In the genomic region with DNA sequence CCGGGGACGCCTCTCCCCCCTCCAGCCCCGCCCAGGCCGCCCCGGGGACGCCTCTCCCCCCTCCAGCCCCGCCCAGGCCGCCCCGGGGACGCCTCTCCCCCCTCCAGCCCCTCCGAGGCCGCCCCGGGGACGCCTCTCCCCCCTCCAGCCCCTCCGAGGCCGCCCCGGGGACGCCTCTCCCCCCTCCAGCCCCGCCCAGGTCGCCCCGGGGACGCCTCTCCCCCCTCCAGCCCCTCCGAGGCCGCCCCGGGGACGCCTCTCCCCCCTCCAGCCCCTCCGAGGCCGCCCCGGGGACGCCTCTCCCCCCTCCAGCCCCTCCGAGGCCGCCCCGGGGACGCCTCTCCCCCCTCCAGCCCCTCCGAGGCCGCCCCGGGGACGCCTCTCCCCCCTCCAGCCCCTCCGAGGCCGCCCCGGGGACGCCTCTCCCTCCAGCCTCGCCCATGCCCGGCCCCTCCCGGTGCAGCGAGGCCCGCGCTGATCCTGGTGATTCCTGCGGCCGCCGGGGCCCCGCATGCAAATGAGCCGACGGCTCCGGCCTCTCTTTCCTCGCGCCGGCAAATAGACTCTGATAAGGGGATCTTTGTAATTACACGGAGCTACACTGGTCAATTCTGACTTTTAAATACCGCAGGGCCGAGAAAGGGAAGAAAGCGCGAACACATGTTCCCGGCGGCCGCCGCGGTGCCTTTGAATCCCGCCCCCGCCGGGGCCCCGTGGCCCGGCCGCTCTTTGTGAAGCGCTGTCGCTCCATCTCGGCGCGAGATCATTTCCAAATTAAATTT, we compare ENCODE assay signal across 7 cellular contexts.
DNase-seq lines count a peak whose midpoint lies in the region; ATAC-seq, FAIRE-seq and TF ChIP-seq lines count a peak whose summit lies in the region.
"Not testable (repeated sequence)": the region's sequence is repeated elsewhere in the genome, so short reads cannot be mapped to it uniquely, and the experiment has no call there.

No MANE protein-coding gene starts in this region.

- peaks cover 33% of the 10 kb centered on the region for H3K27me3 Mint-ChIP-seq in activated CD4-positive, alpha-beta T cell treated with anti-CD3 and anti-CD28 coated beads for 36 hours

- peak overlapping the region; percentile 30 for H3K4me3 Mint-ChIP-seq in activated CD4-positive, alpha-beta T cell treated with anti-CD3 and anti-CD28 coated beads for 36 hours

- H4K91ac ChIP-seq in mesenchymal stem cell (ENCODE audit: low read length) = not testable (repeated sequence)

- TF ChIP-seq RAD21 in K562 (CRISPR knock-in tag; conservative IDR thresholded peaks at IDR 0.05 in 1 of 2, IDR thresholded peaks at IDR 0.05 in 1 of 2) = not testable (repeated sequence)

- peak overlapping the region; percentile 73 for H2AFZ ChIP-seq in K562 (ENCODE audit: low read depth, low read length)
- not testable (repeated sequence) for H2AFZ ChIP-seq in mesenchymal stem cell (ENCODE audit: low read depth, low read length)

- not testable (repeated sequence) for H3K79me1 ChIP-seq in mesenchymal stem cell (replicated peaks; ENCODE audit: low read length, poor library complexity, severe bottlenecking)

- not testable (repeated sequence) for H2BK5ac ChIP-seq in mesenchymal stem cell (ENCODE audit: low read depth, low read length, poor library complexity, severe bottlenecking)

- H3K18ac ChIP-seq in mesenchymal stem cell (ENCODE audit: low read depth in 1 of 2, low read length in 2 of 2) = not testable (repeated sequence)

- not testable (repeated sequence) for H2AK5ac ChIP-seq in mesenchymal stem cell (ENCODE audit: low read length, severe bottlenecking)

- H3K23ac ChIP-seq in mesenchymal stem cell (ENCODE audit: low read length in 2 of 2) = not testable (repeated sequence)

- CTCF ChIA-PET in activated CD4-positive, alpha-beta T cell treated with anti-CD3 and anti-CD28 coated beads for 36 hours (lab: Charles Lee); K562 (lab: Yijun Ruan, JAX; ENCODE audit: low intra/inter-chr PET ratio): not testable (repeated sequence)

- ATAC-seq in activated CD4-positive, alpha-beta T cell treated with anti-CD3 and anti-CD28 coated beads for 36 hours = not testable (repeated sequence)
- peak; percentile 95 for ATAC-seq in K562
- peak; percentile 23 for ATAC-seq in Right ventricle myocardium inferior

- WGBS in K562 (ENCODE audit: insufficient coverage, low coverage, missing lambda C conversion rate) = under 1% methylated on average over 20 of the region's 79 CpGs
- 2% methylated on average over 45 of the region's 79 CpGs for WGBS in mesenchymal stem cell
- 6 to 25% methylated on average over 64 to 69 of the region's 79 CpGs for WGBS in sigmoid colon, 2 donors

- DNase-seq in GM03348 (ENCODE audit: low spot score) (peak; percentile 57), NCI-H82 treated with DMSO at 0.1 percent for 48 hours (lab: John Stamatoyannopoulos, UW; ENCODE audit: unreplicated experiment) (peak; percentile 22), K562 (ENCODE audit: extremely low read depth in 1 of 4, low spot score in 3 of 4) (peak; percentile 80 to 89 (median 84)), Right ventricle myocardium inferior (ENCODE audit: missing footprints) (peak; percentile 57), mesenchymal stem cell (peak; percentile 14), sigmoid colon (peak; percentile 62)
- DNase-seq in activated CD4-positive, alpha-beta T cell treated with anti-CD3 and anti-CD28 coated beads for 36 hours = peak; percentile 45

- not testable (repeated sequence) for H3K4ac ChIP-seq in mesenchymal stem cell (ENCODE audit: low read depth in 1 of 2, low read length in 2 of 2)

- H3K9me3 Mint-ChIP-seq in activated CD4-positive, alpha-beta T cell treated with anti-CD3 and anti-CD28 coated beads for 36 hours (ENCODE audit: low read depth) = not testable (repeated sequence)

- not testable (repeated sequence) for H3K36me3 Mint-ChIP-seq in activated CD4-positive, alpha-beta T cell treated with anti-CD3 and anti-CD28 coated beads for 36 hours (ENCODE audit: low read depth)

- TF ChIP-seq CTCF in K562 (IDR thresholded peaks at IDR 0.05 in 2 of 3, conservative IDR thresholded peaks at IDR 0.05 in 1 of 3; ENCODE audit: insufficient read depth in 2 of 3, low read depth in 1 of 3, low read length in 3 of 3) = 0 out of 6 replicates have a peak, but pooled peaks of 1 of the 3 experiments have one; percentile 5
- TF ChIP-seq CTCF in sigmoid colon (IDR thresholded peaks at IDR 0.05) = not testable (repeated sequence)

- H4K8ac ChIP-seq in mesenchymal stem cell (ENCODE audit: low read length) = not testable (repeated sequence)

- H3K36me3 ChIP-seq in K562 (ENCODE audit: control insufficient read depth, insufficient read depth, low read length); mesenchymal stem cell (ENCODE audit: control insufficient read depth in 1 of 2, insufficient read depth in 2 of 2, low read depth in 1 of 2, low read length in 2 of 2); sigmoid colon: not testable (repeated sequence)

- H3K27me3 ChIP-seq in K562 (ENCODE audit: control insufficient read depth in 2 of 2, insufficient read depth in 2 of 2, low read length in 2 of 2) = peaks cover 33 to 67% of the 10 kb centered on the region in 2 experiments; a peak in 4 of 5 replicates
- peaks cover 44 to 91% of the 10 kb centered on the region in 2 experiments for H3K27me3 ChIP-seq in mesenchymal stem cell (ENCODE audit: control insufficient read depth in 1 of 2, insufficient read depth in 1 of 2, low read length in 2 of 2)
- H3K27me3 ChIP-seq in sigmoid colon = peaks cover 15 to 82% (median 55%) of the 10 kb centered on the region in 3 donors

- not testable (repeated sequence) for TF ChIP-seq EP300 in K562 (IDR thresholded peaks at IDR 0.05; ENCODE audit: low read length); sigmoid colon (IDR thresholded peaks at IDR 0.05)

- peak overlapping the region; percentile 47 to 88 for H3K9ac ChIP-seq in K562 (ENCODE audit: insufficient read depth in 1 of 2, low read depth in 2 of 2, low read length in 2 of 2)
- not testable (repeated sequence) for H3K9ac ChIP-seq in mesenchymal stem cell (ENCODE audit: low read length)

- peak; percentile 68 for FAIRE-seq in K562 (lab: Jason Lieb, UNC)

- BruUV-seq in K562 (replicated peaks; lab: Mats Ljungman, UMichigan) = not testable (repeated sequence)

- peaks cover 4 to 48% of the 10 kb centered on the region in 2 experiments for H3K4me1 ChIP-seq in K562 (replicated peaks in 1 of 2; ENCODE audit: control insufficient read depth in 2 of 2, insufficient read depth in 2 of 2, low read length in 2 of 2)
- not testable (repeated sequence) for H3K4me1 ChIP-seq in mesenchymal stem cell (ENCODE audit: control insufficient read depth, insufficient read depth, low read depth, low read length); sigmoid colon

- not testable (repeated sequence) for H3K9me3 ChIP-seq in K562 (replicated peaks; ENCODE audit: control insufficient read depth, insufficient read depth, low read depth, low read length); sigmoid colon
- peaks cover 27% of the 10 kb centered on the region for H3K9me3 ChIP-seq in mesenchymal stem cell (ENCODE audit: control insufficient read depth, low read length)

- not testable (repeated sequence) for H3K79me2 ChIP-seq in K562 (ENCODE audit: control insufficient read depth, insufficient read depth, low read length)

- H3K27ac ChIP-seq in K562 (ENCODE audit: extremely low read depth, low read depth, low read length) (peak overlapping the region; percentile 62), sigmoid colon (peak overlapping the region in 1 of 4 donors; percentile 57)
- H3K27ac ChIP-seq in mesenchymal stem cell (ENCODE audit: low read length, poor library complexity, severe bottlenecking) = not testable (repeated sequence)

- H2BK12ac ChIP-seq in mesenchymal stem cell (ENCODE audit: low read length in 2 of 2) = not testable (repeated sequence)

- H3K4me3 ChIP-seq in K562 (peak overlapping the region; percentile 37), mesenchymal stem cell (ENCODE audit: insufficient read depth in 1 of 2, low read depth in 1 of 2, low read length in 2 of 2) (peak overlapping the region in 1 of 2 experiments; percentile 24), sigmoid colon (peak overlapping the region in 3 of 4 donors; percentile 7 to 43 (median 36))

- in situ Hi-C loops in K562 (cut with MboI) = not testable (repeated sequence)

- POLR2A ChIA-PET in activated CD4-positive, alpha-beta T cell treated with anti-CD3 and anti-CD28 coated beads for 36 hours (lab: Charles Lee) = not testable (repeated sequence)
- POLR2A ChIA-PET in K562 (lab: Yijun Ruan, JAX) = interaction anchor here (0.7 to 1.4 kb wide), 4 partner anchors 8 to 53 kb away, joined by 3 to 4 read pairs (median 3); no protein-coding TSS in a partner anchor

- H4K20me1 ChIP-seq in K562 (replicated peaks; ENCODE audit: control insufficient read depth, insufficient read depth, low read length) = not testable (repeated sequence)

- not testable (repeated sequence) for H3K9me1 ChIP-seq in K562 (ENCODE audit: control insufficient read depth, insufficient read depth, low read length)

- H3K4me2 ChIP-seq in K562 (ENCODE audit: insufficient read depth, low read length) = not testable (repeated sequence)
- H3K4me2 ChIP-seq in mesenchymal stem cell (ENCODE audit: low read length, poor library complexity, severe bottlenecking) = peak overlapping the region; percentile 78

- not testable (repeated sequence) for H2BK120ac ChIP-seq in mesenchymal stem cell (ENCODE audit: low read depth, low read length)

- TF ChIP-seq POLR2A in K562 (conservative IDR thresholded peaks at IDR 0.05) = peak; percentile 30; the same call in 1 of the 2 replicates
- TF ChIP-seq POLR2A in sigmoid colon (IDR thresholded peaks at IDR 0.05) = not testable (repeated sequence)

- H3K4me1 Mint-ChIP-seq in activated CD4-positive, alpha-beta T cell treated with anti-CD3 and anti-CD28 coated beads for 36 hours = not testable (repeated sequence)

- intact Hi-C loops in activated CD4-positive, alpha-beta T cell treated with anti-CD3 and anti-CD28 coated beads for 36 hours (cut with DNase I, micrococcal nuclease); Right ventricle myocardium inferior (cut with DNase I); sigmoid colon (cut with DNase I): not testable (repeated sequence)
- intact Hi-C loops in K562 (cut with micrococcal nuclease) = loop anchor here (1.0 kb wide), 1 partner anchor 111 kb away; no protein-coding TSS in a partner anchor

- H2BK15ac ChIP-seq in mesenchymal stem cell (ENCODE audit: low read depth, poor library complexity, severe bottlenecking) = not testable (repeated sequence)

- H3K14ac ChIP-seq in mesenchymal stem cell (ENCODE audit: low read length in 2 of 2) = not testable (repeated sequence)

- H3K27ac Mint-ChIP-seq in activated CD4-positive, alpha-beta T cell treated with anti-CD3 and anti-CD28 coated beads for 36 hours = not testable (repeated sequence)

TF ChIP-seq in K562, 482 proteins besides CTCF, POLR2A, EP300 and RAD21 (continues in another document):
- TF ChIP-seq MTA3 (IDR thresholded peaks at IDR 0.05; ENCODE audit: borderline replicate concordance) = 0 out of 2 replicates have a peak, but pooled peaks have one; percentile 28
- TF ChIP-seq GATA2 (CRISPR knock-in tag; IDR thresholded peaks at IDR 0.05) = 0 out of 2 replicates have a peak, but pooled peaks have one; percentile 49
- 0 out of 2 replicates have a peak, but pooled peaks have one; percentile 42 for TF ChIP-seq PHF21A (IDR thresholded peaks at IDR 0.05; ENCODE audit: borderline replicate concordance, low read depth)

Comparison
In these comparisons a context has a peak if more than half of its experiments do, and no peak if none do; other contexts are left out.
1. DNase-seq: peak in every context shown above with its lines; median percentile 84 in K562; 62 in sigmoid colon; 57 in GM03348; 57 in Right ventricle myocardium inferior; 45 in activated CD4-positive, alpha-beta T cell treated with anti-CD3 and anti-CD28 coated beads for 36 hours; 22 in NCI-H82 treated with DMSO at 0.1 percent for 48 hours; 14 in mesenchymal stem cell.